Comparison of ENCODE assay signal across 9 cellular contexts in genomic region chr14:60094306-60094897, GRCh38. TPM values are rescaled to one million over a fixed set of nuclear protein-coding genes. Genes with fewer than 3 reads are reported as not detected.
DNase-seq lines count a peak whose midpoint lies in the region; ATAC-seq, FAIRE-seq and TF ChIP-seq lines count a peak whose summit lies in the region.
"Had no signal": no experiment of that assay in that cellular context is flagged by ENCODE, and none has a peak within 500 bp of the region (broad histone marks: within the 10 kb centered on the region; RNA-seq: fewer than 3 reads in every experiment).

No MANE protein-coding gene starts in this region.

- CTCF ChIA-PET in GM12878 (lab: Yijun Ruan, JAX): interaction anchor here (1.7 kb wide), 1 partner anchor 129 kb away, joined by 7 read pairs; no protein-coding TSS in a partner anchor

- no peak for TF ChIP-seq RAD21 in GM12878 (IDR thresholded peaks at IDR 0.05; ENCODE audit: insufficient read depth, low read depth, low read length)

- H3K36me3 ChIP-seq in KOPT-K1 (ENCODE audit: insufficient read depth, low read length) (peaks cover 34% of the 10 kb centered on the region), GM12878 (ENCODE audit: control insufficient read depth in 2 of 2, insufficient read depth in 2 of 2, low read length in 1 of 2) (peaks cover 0 to 4% of the 10 kb centered on the region in 2 experiments; a peak in 1 of 4 replicates), muscle layer of duodenum (ENCODE audit: control insufficient read depth in 1 of 2, insufficient read depth in 2 of 2, low read length in 2 of 2) (peaks cover 7 to 18% of the 10 kb centered on the region in 2 donors), mucosa of descending colon (ENCODE audit: low read depth) (no peaks in the 10 kb centered on the region)

- no peak for FAIRE-seq in GM12878 (lab: Jason Lieb, UNC)
- no peak for FAIRE-seq in frontal cortex (lab: Jason Lieb, UNC)

- TF ChIP-seq EP300 in GM12878 (IDR thresholded peaks at IDR 0.05; ENCODE audit: borderline replicate concordance in 1 of 2, control insufficient read depth in 1 of 2, low read depth in 2 of 2, low read length in 2 of 2): no peak

- H3K4me1 ChIP-seq in GM12878 (ENCODE audit: control insufficient read depth, insufficient read depth, low read length) (peaks cover 8% of the 10 kb centered on the region), muscle layer of duodenum (ENCODE audit: control insufficient read depth in 1 of 2, insufficient read depth in 2 of 2, low read length in 2 of 2) (peaks cover 0 to 22% of the 10 kb centered on the region in 2 donors), mucosa of descending colon (ENCODE audit: low read depth) (peaks cover 14% of the 10 kb centered on the region)

- H3K9me3 ChIP-seq in KOPT-K1 (ENCODE audit: insufficient read depth, low read length, poor library complexity, severe bottlenecking) (no peaks in the 10 kb centered on the region), GM12878 (replicated peaks; ENCODE audit: control insufficient read depth, insufficient read depth, low read length) (no peaks in the 10 kb centered on the region; the same call in 2 of the 3 replicates), muscle layer of duodenum (ENCODE audit: control insufficient read depth in 1 of 2, low read length in 2 of 2) (no peaks in the 10 kb centered on the region), mucosa of descending colon (no peaks in the 10 kb centered on the region)
- H3K9me3 ChIP-seq: MG63 had no signal

- H3K79me2 ChIP-seq in GM12878 (ENCODE audit: control insufficient read depth, insufficient read depth, low read length): peaks cover 63% of the 10 kb centered on the region

- ATAC-seq in GM12878: peak; percentile 2
- ATAC-seq in mucosa of descending colon: no peak

- no peak overlapping the region for H2AFZ ChIP-seq in GM12878 (ENCODE audit: control insufficient read depth, low read depth, low read length)

- H4K20me1 ChIP-seq in GM12878 (ENCODE audit: control insufficient read depth, insufficient read depth): no peaks in the 10 kb centered on the region

- H3K27me3 ChIP-seq in GM12878 (replicated peaks in 1 of 2; ENCODE audit: control insufficient read depth in 2 of 2, insufficient read depth in 2 of 2, low read length in 1 of 2) (no peaks in the 10 kb centered on the region), muscle layer of duodenum (ENCODE audit: low read depth, low read length) (no peaks in the 10 kb centered on the region)
- H3K27me3 ChIP-seq: MG63 had no signal

- RAD21 ChIA-PET in GM12878 (lab: Charles Lee; ENCODE audit: unreplicated experiment): interaction anchor here (0.9 to 2.8 kb wide), 3 partner anchors 70 to 160 kb away, joined by 4 to 14 read pairs (median 13); partner anchors contain the start of gene DHRS7

- H3K4me3 ChIP-seq in GM12878: peak overlapping the region; percentile 74
- H3K4me3 ChIP-seq in muscle layer of duodenum (ENCODE audit: low read depth in 1 of 2, low read length in 2 of 2): peak overlapping the region; percentile 23 to 93
- no peak overlapping the region for H3K4me3 ChIP-seq in mucosa of descending colon

- intact Hi-C loops in GM12878 (cut with micrococcal nuclease; ENCODE audit: unreplicated experiment) (loop anchor here (5.0 to 10.0 kb wide), 3 partner anchors 113 to 610 kb away; partner anchors contain the start of genes JKAMP and L3HYPDH), mucosa of descending colon (cut with DNase I, micrococcal nuclease) (loop anchor here in 1 of 2 donors (10.0 kb wide), 1 partner anchor 150 kb away; the partner anchor contains the start of gene PPM1A)

- DNase-seq in COLO829 (ENCODE audit: low spot score) (peak; percentile 18), GM12878 (ENCODE audit: low read depth, low spot score) (no peak), mucosa of descending colon (no peak), UCSD-AML1 (lab: John Stamatoyannopoulos, UW; ENCODE audit: unreplicated experiment) (no peak), frontal cortex (ENCODE audit: low spot score in 2 of 2) (no peak), NCI-H345 treated with DMSO at 0.1 percent for 48 hours (lab: John Stamatoyannopoulos, UW; ENCODE audit: unreplicated experiment) (no peak)
- DNase-seq: MG63 had no signal

- SMC1A ChIA-PET in GM12878 (lab: Charles Lee; ENCODE audit: uncharacterized antibody, unreplicated experiment): interaction anchor here (1.1 to 2.7 kb wide), 4 partner anchors 12 to 90 kb away, joined by 3 to 14 read pairs (median 6); no protein-coding TSS in a partner anchor

- WGBS in GM12878 (ENCODE audit: insufficient coverage, insufficient replicate concordance, low lambda C conversion rate, missing lambda C conversion rate): 74% methylated on average over 5 of the region's 5 CpGs

- TF ChIP-seq CTCF in GM12878 (IDR thresholded peaks at IDR 0.05 in 2 of 3, conservative IDR thresholded peaks at IDR 0.05 in 1 of 3; ENCODE audit: control insufficient read depth in 2 of 3, extremely low read depth in 1 of 3, insufficient read depth in 1 of 3, low read depth in 3 of 3, low read length in 3 of 3): no peak
- TF ChIP-seq CTCF in mucosa of descending colon (IDR thresholded peaks at IDR 0.05): no peak

- no TSS peak for BruUV-seq in GM12878 (replicated peaks; lab: Mats Ljungman, UMichigan)

- H3K27ac ChIP-seq in KOPT-K1 (ENCODE audit: low read depth, low read length, poor library complexity, severe bottlenecking) (peak overlapping the region; percentile 87), GM12878 (ENCODE audit: control insufficient read depth, insufficient read depth) (peak overlapping the region; percentile 52), muscle layer of duodenum (ENCODE audit: low read length) (no peak overlapping the region)

- H3K9ac ChIP-seq in GM12878 (ENCODE audit: control insufficient read depth, insufficient read depth, low read length): peak overlapping the region; percentile 45

- POLR2A ChIA-PET in GM12878 (lab: Charles Lee): interaction anchor here (1.3 to 3.0 kb wide), 2 partner anchors 70 to 171 kb away, joined by 3 to 20 read pairs; partner anchors contain the start of gene DHRS7

- no peak for TF ChIP-seq POLR2A in GM12878 (IDR thresholded peaks at IDR 0.05; ENCODE audit: low read depth, low read length)

- peak overlapping the region; percentile 87 for H3K4me2 ChIP-seq in GM12878 (ENCODE audit: control insufficient read depth, insufficient read depth)

- in situ Hi-C loops in GM12878 (cut with MboI): no loop called here

TF ChIP-seq in GM12878, 131 proteins besides CTCF, POLR2A, EP300 and RAD21:
- peak; percentile 48 for TF ChIP-seq RUNX3 (IDR thresholded peaks at IDR 0.05; ENCODE audit: low read length)
- TF ChIP-seq ETV6 (conservative IDR thresholded peaks at IDR 0.05 in 1 of 2, IDR thresholded peaks at IDR 0.05 in 1 of 2; ENCODE audit: borderline replicate concordance in 1 of 2, low read depth in 1 of 2): no peak

RNA-seq across cellular contexts. Expression of gene PCNX4, which starts 2.7 kb away (rescaled TPM):
- 216 and 224 TPM in 2 replicates for total RNA-seq in GM12878 (2013; cell fraction: nucleolus; rRNA removed)
- total RNA-seq in GM12878 (2014; rRNA removed) (41.7 and 45.1 TPM in 2 replicates), GM12878 (2014; rRNA removed; fragmentation: Illumina TruSeq; extraction: Trizol) (38.0 and 39.6 TPM in 2 replicates), GM12878 (2021) (40.5 and 41.4 TPM in 2 replicates), mucosa of descending colon (10 to 100 TPM; 23.7 to 32.0 (median 25.7) TPM), frontal cortex (98.6 TPM)
- polyA plus RNA-seq in GM12878 (2011; ENCODE audit: low read depth): 8.3 TPM
- polyA plus RNA-seq in GM12878 (2011; rRNA removed) (45.9 and 51.5 TPM in 2 replicates), GM12878 (2014; fragmentation: Illumina TruSeq; extraction: Trizol) (56.6 and 85.2 TPM in 2 replicates), GM12878 (2014; fragmentation: Nextera tagmentation; extraction: Ambion mirVana) (10 to 100 TPM; 13.8 to 15.7 TPM), GM12878 (2014; rRNA removed) (16.7 and 23.0 TPM in 2 replicates), GM12878 (2016; fragmentation: Nextera tagmentation; extraction: Ambion mirVana) (10 to 100 TPM; 30.8 to 39.1 TPM)
- polyA plus RNA-seq in GM12878 (2011; cell fraction: cytosol; rRNA removed): 24.6 and 50.5 TPM in 2 replicates
- 65.2 and 99.4 TPM in 2 replicates for polyA plus RNA-seq in GM12878 (2011; cell fraction: nucleus; rRNA removed)
- polyA plus RNA-seq in GM12878 (2012): 17.4 and 21.8 TPM in 2 replicates
- 74.5 and 149 TPM in 2 replicates for polyA minus RNA-seq in GM12878 (2011; rRNA and poly(A)+ RNA removed)
- polyA minus RNA-seq in GM12878 (2011; cell fraction: cytosol; rRNA and poly(A)+ RNA removed): 15.0 and 16.5 TPM in 2 replicates
- 57.7 and 88.5 TPM in 2 replicates for polyA minus RNA-seq in GM12878 (2011; cell fraction: nucleus; rRNA and poly(A)+ RNA removed)
